15 cellular contexts compared by ENCODE assay signal in the genomic region with DNA sequence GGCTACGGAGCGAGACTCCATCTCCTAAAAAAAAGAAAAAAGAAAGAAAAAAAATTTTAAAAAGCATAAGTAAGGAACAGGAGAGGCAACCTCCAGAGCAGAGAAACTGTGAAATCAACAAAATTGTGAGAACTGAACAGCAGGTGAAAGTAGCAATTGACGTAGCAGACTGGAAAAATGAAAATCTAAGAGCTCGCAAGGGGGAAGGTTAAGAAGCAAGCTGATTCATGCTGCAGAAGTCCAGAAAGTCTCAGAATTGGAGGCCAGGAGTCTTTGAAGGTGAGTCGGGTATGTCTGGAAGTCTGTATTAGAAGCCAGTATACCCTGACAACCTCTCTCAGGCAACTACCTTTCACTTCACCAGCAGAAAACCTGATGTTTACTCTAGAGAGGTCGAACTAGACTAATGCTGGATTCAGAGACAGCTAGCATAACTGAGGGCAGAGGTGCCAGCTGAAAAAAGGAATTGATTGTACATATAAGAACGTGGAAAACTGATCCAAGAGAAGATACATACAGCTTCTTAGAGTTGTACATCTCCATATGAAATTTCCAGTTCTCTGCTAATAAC.
DNase-seq lines count a peak whose midpoint lies in the region; ATAC-seq and TF ChIP-seq lines count a peak whose summit lies in the region.
"Had no signal": no experiment of that assay in that cellular context is flagged by ENCODE, and none has a peak within 500 bp of the region (broad histone marks: within the 10 kb centered on the region; RNA-seq: fewer than 3 reads in every experiment).

No MANE protein-coding gene starts in this region.

- H2BK5ac ChIP-seq in trophoblast cell (ENCODE audit: low read depth, low read length, poor library complexity), result no peak overlapping the region

- intact Hi-C loops in dorsolateral prefrontal cortex (cut with DNase I), result no loop called here
- intact Hi-C loops in naive thymus-derived CD4-positive, alpha-beta T cell (cut with micrococcal nuclease), result no loop called here

- DNase-seq in NCI-H510A treated with DMSO at 0.1 percent for 48 hours (lab: John Stamatoyannopoulos, UW) (peak; percentile 36), NCI-H510A (lab: John Stamatoyannopoulos, UW) (no peak), kidney tubule cell (ENCODE audit: low spot score) (peak; percentile 16), trophoblast cell (peak; percentile 48 to 71), dorsolateral prefrontal cortex (no peak)
- no peak for DNase-seq in naive thymus-derived CD4-positive, alpha-beta T cell
- DNase-seq: CD8-positive, alpha-beta T cell; COR-L47; DND-41; GDM1; HFFc6 had no signal

- no peak overlapping the region for H3K4me3 Mint-ChIP-seq in naive thymus-derived CD4-positive, alpha-beta T cell
- H3K4me3 Mint-ChIP-seq: CD14-positive monocyte; CD8-positive, alpha-beta T cell; HFFc6 had no signal

- peaks cover 0 to 7% (median 0%) of the 10 kb centered on the region in 7 donors for H3K4me1 Mint-ChIP-seq in naive thymus-derived CD4-positive, alpha-beta T cell
- H3K4me1 Mint-ChIP-seq: CD14-positive monocyte had no signal

- H3K27ac Mint-ChIP-seq in naive thymus-derived CD4-positive, alpha-beta T cell, result peak overlapping the region in 1 of 9 donors; percentile 38
- H3K27ac Mint-ChIP-seq: CD8-positive, alpha-beta T cell; HFFc6 had no signal

- H3K27ac ChIP-seq in trophoblast cell (ENCODE audit: low read depth, low read length) (no peak overlapping the region), dorsolateral prefrontal cortex (no peak overlapping the region)
- no peak overlapping the region for H3K27ac ChIP-seq in naive thymus-derived CD4-positive, alpha-beta T cell (ENCODE audit: low read depth, low read length)
- H3K27ac ChIP-seq: 22Rv1 had no signal

- H2AK5ac ChIP-seq in trophoblast cell (ENCODE audit: low read length), result no peak overlapping the region

- H3K9me3 ChIP-seq in trophoblast cell (ENCODE audit: insufficient read depth, low read depth, low read length), result peaks cover 4% of the 10 kb centered on the region
- H3K9me3 ChIP-seq in naive thymus-derived CD4-positive, alpha-beta T cell (ENCODE audit: control insufficient read depth in 2 of 3, low read length in 3 of 3), result peaks cover 0 to 13% (median 0%) of the 10 kb centered on the region in 3 experiments

- no peaks in the 10 kb centered on the region for H3K27me3 ChIP-seq in trophoblast cell (ENCODE audit: insufficient read depth, low read length)
- H3K27me3 ChIP-seq in dorsolateral prefrontal cortex, result no peaks in the 10 kb centered on the region
- no peaks in the 10 kb centered on the region for H3K27me3 ChIP-seq in naive thymus-derived CD4-positive, alpha-beta T cell (ENCODE audit: control insufficient read depth in 2 of 2, insufficient read depth in 2 of 2, low read length in 2 of 2)

- no peak overlapping the region for H3K9ac ChIP-seq in trophoblast cell (ENCODE audit: low read length)

- peaks cover 2 to 3% of the 10 kb centered on the region in 2 experiments for H3K36me3 ChIP-seq in trophoblast cell (ENCODE audit: control insufficient read depth in 1 of 2, insufficient read depth in 2 of 2, low read length in 2 of 2)
- peaks cover 0 to 5% (median 0%) of the 10 kb centered on the region in 3 experiments for H3K36me3 ChIP-seq in naive thymus-derived CD4-positive, alpha-beta T cell (ENCODE audit: control insufficient read depth in 2 of 3, insufficient read depth in 3 of 3, low read length in 3 of 3)
- H3K36me3 ChIP-seq: HAP-1 had no signal

- CTCF ChIA-PET in naive thymus-derived CD4-positive, alpha-beta T cell (lab: Charles Lee), result no interaction called here

- H3K4ac ChIP-seq in trophoblast cell (ENCODE audit: low read depth, low read length), result no peak overlapping the region

- POLR2A ChIA-PET in naive thymus-derived CD4-positive, alpha-beta T cell (lab: Charles Lee), result interaction anchor here (0.6 kb wide), 1 partner anchor 435 kb away, joined by 3 read pairs; no protein-coding TSS in a partner anchor

- no peak overlapping the region for H3K4me3 ChIP-seq in trophoblast cell (ENCODE audit: low read depth, low read length)
- H3K4me3 ChIP-seq in dorsolateral prefrontal cortex, result no peak overlapping the region
- no peak overlapping the region for H3K4me3 ChIP-seq in naive thymus-derived CD4-positive, alpha-beta T cell (ENCODE audit: low read length)
- H3K4me3 ChIP-seq: HAP-1 had no signal

- no peak overlapping the region for H2BK12ac ChIP-seq in trophoblast cell (ENCODE audit: low read length)

- H3K23ac ChIP-seq in trophoblast cell (ENCODE audit: low read length), result no peak overlapping the region

- no peaks in the 10 kb centered on the region for H3K79me1 ChIP-seq in trophoblast cell (ENCODE audit: low read length)

- no peak overlapping the region for H2BK120ac ChIP-seq in trophoblast cell (ENCODE audit: insufficient read depth, low read length, poor library complexity)

- no peak overlapping the region for H3K18ac ChIP-seq in trophoblast cell (ENCODE audit: low read length)

- peaks cover 16 to 85% (median 69%) of the 10 kb centered on the region in 5 donors for H3K36me3 Mint-ChIP-seq in naive thymus-derived CD4-positive, alpha-beta T cell

- no peak overlapping the region for H4K8ac ChIP-seq in trophoblast cell (ENCODE audit: low read depth, low read length)

- H3K14ac ChIP-seq in trophoblast cell (ENCODE audit: low read length), result no peak overlapping the region

- peak overlapping the region; percentile 16 for H3K4me2 ChIP-seq in trophoblast cell (ENCODE audit: low read length)

- H3K79me2 ChIP-seq in trophoblast cell (ENCODE audit: control insufficient read depth, insufficient read depth, low read length, poor library complexity), result no peaks in the 10 kb centered on the region

- TF ChIP-seq CTCF in dorsolateral prefrontal cortex (IDR thresholded peaks at IDR 0.05 in 54 of 56, conservative IDR thresholded peaks at IDR 0.05 in 2 of 56; ENCODE audit: low read depth in 1 of 56, partially characterized antibody in 56 of 56), result no peak

- peaks cover 0 to 60% (median 28%) of the 10 kb centered on the region in 11 donors for H3K9me3 Mint-ChIP-seq in naive thymus-derived CD4-positive, alpha-beta T cell
- H3K9me3 Mint-ChIP-seq: HFFc6 had no signal

- no peak overlapping the region for H4K91ac ChIP-seq in trophoblast cell (ENCODE audit: low read depth, low read length)

- H3K27me3 Mint-ChIP-seq in naive thymus-derived CD4-positive, alpha-beta T cell, result no peaks in the 10 kb centered on the region

- H3K4me1 ChIP-seq in trophoblast cell (ENCODE audit: control insufficient read depth in 1 of 2, insufficient read depth in 2 of 2, low read length in 2 of 2), result no peaks in the 10 kb centered on the region
- no peaks in the 10 kb centered on the region for H3K4me1 ChIP-seq in naive thymus-derived CD4-positive, alpha-beta T cell (ENCODE audit: control insufficient read depth in 2 of 2, insufficient read depth in 2 of 2, low read length in 2 of 2)

- no peak for ATAC-seq in GM18498 (IDR thresholded peaks at IDR 0.05; ENCODE audit: unreplicated experiment)
- ATAC-seq in naive thymus-derived CD4-positive, alpha-beta T cell, result no peak
- ATAC-seq: CD8-positive, alpha-beta T cell had no signal

- H4K12ac ChIP-seq in trophoblast cell (ENCODE audit: low read depth, low read length), result no peak overlapping the region

- no CpG with 5 or more reads among the region's 7 CpGs for WGBS in trophoblast cell (ENCODE audit: extremely low coverage, insufficient coverage, insufficient read length)

- no peak overlapping the region for H2AFZ ChIP-seq in trophoblast cell (ENCODE audit: insufficient read depth, low read length, poor library complexity)

Comparison
In these comparisons a context has a peak if more than half of its experiments do, and no peak if none do; other contexts are left out.
1. DNase-seq: peak in NCI-H510A treated with DMSO at 0.1 percent for 48 hours (single experiment), kidney tubule cell (single experiment) and trophoblast cell (2 of 2); none in NCI-H510A (single experiment), dorsolateral prefrontal cortex (0 of 10) and naive thymus-derived CD4-positive, alpha-beta T cell (0 of 9).